ENCODE assay signal across 12 cellular contexts in genomic region chr17:21740836-21741235, GRCh38. TPM values are rescaled to one million over a fixed set of nuclear protein-coding genes. Genes with fewer than 3 reads are reported as not detected.
"Had no signal": no experiment of that assay in that cellular context is flagged by ENCODE, and none has a peak within 500 bp of the region (broad histone marks: within the 10 kb centered on the region; RNA-seq: fewer than 3 reads in every experiment).

No MANE protein-coding gene starts in this region.

RNA-seq across cellular contexts. Expression of gene KCNJ18, which starts 48.5 kb away (rescaled TPM):
- total RNA-seq: activated B cell treated with CpG ODN at 0.5 μM for 24 hours; activated CD4-positive, alpha-beta memory T cell treated with anti-CD3 and anti-CD28 coated beads for 36 hours; activated naive CD4-positive, alpha-beta T cell treated with anti-CD3 and anti-CD28 coated beads for 36 hours; activated naive CD4-positive, alpha-beta T cell treated with anti-CD3 and anti-CD28 coated beads, Interleukin-2, amount 50 U/mL, for 72 hours; activated T-cell treated with anti-CD3 and anti-CD28 coated beads, Interleukin-2, amount 50 U/mL, for 4 hours; activated T-helper 1 cell treated with anti-CD3 and anti-CD28 coated beads, Interleukin-12 subunit alpha, Interleukin-12 subunit beta, Interleukin-2, Interleukin-4 antibody, amounts not matched to agents 30 ng/mL and 10 ng/mL and 1 ng/mL, durations not matched to agents 14 hours and 24 hours and 36 hours; adrenal gland; bronchial epithelial cell; K562; MCF 10A; RPMI7951; SK-MEL-5 had no signal
- polyA plus RNA-seq: adrenal gland, K562 had no signal
